ENCODE assay signal across 8 cellular contexts in genomic region chr4:3765271-3766206, GRCh38. TPM values are rescaled to one million over a fixed set of nuclear protein-coding genes. Genes with fewer than 3 reads are reported as not detected.
A peak's percentile ranks its signal among the peaks of the same experiment; 100 is the strongest.
DNase-seq lines count a peak whose midpoint lies in the region; TF ChIP-seq lines count a peak whose summit lies in the region.

No MANE protein-coding gene starts in this region.

- H3K14ac ChIP-seq in trophoblast cell (ENCODE audit: low read length) = no peak overlapping the region

- H3K79me2 ChIP-seq in trophoblast cell (ENCODE audit: control insufficient read depth, insufficient read depth, low read length, poor library complexity) = no peaks in the 10 kb centered on the region

- no peaks in the 10 kb centered on the region for H3K79me1 ChIP-seq in trophoblast cell (ENCODE audit: low read length)

- H2AK5ac ChIP-seq in trophoblast cell (ENCODE audit: low read length) = no peak overlapping the region

- H3K27me3 ChIP-seq in trophoblast cell (ENCODE audit: insufficient read depth, low read length) = peaks cover 10% of the 10 kb centered on the region

- DNase-seq in SIG-M5 treated with dmso at 0.1 percent for 504 hours (lab: John Stamatoyannopoulos, UW; ENCODE audit: unreplicated experiment) = peak; percentile 53
- DNase-seq in SIG-M5 (lab: John Stamatoyannopoulos, UW) = no peak
- DNase-seq in SKM-1 (lab: John Stamatoyannopoulos, UW; ENCODE audit: unreplicated experiment) = peak; percentile 60
- peak; percentile 21 to 63 for DNase-seq in foreskin fibroblast
- peak in 1 of 2 donors; percentile 24 for DNase-seq in trophoblast cell
- DNase-seq in DMS53 treated with DMSO at 0.1 percent for 48 hours (lab: John Stamatoyannopoulos, UW; ENCODE audit: unreplicated experiment) = no peak
- DNase-seq in NK-92 treated with Interleukin-12 subunit alpha and Interleukin-12 subunit beta, amount 100 ng/mL, for 24 hours (lab: John Stamatoyannopoulos, UW) = no peak
- no peak for DNase-seq in glomerular visceral epithelial cell (ENCODE audit: extremely low spot score)

- no peaks in the 10 kb centered on the region for H3K36me3 ChIP-seq in trophoblast cell (ENCODE audit: control insufficient read depth in 1 of 2, insufficient read depth in 2 of 2, low read length in 2 of 2)

- no peak overlapping the region for H3K18ac ChIP-seq in trophoblast cell (ENCODE audit: low read length)

- no peak overlapping the region for H4K91ac ChIP-seq in trophoblast cell (ENCODE audit: low read depth, low read length)

- H3K23ac ChIP-seq in trophoblast cell (ENCODE audit: low read length) = no peak overlapping the region

- no peak overlapping the region for H3K27ac ChIP-seq in trophoblast cell (ENCODE audit: low read depth, low read length)

- no peak overlapping the region for H4K8ac ChIP-seq in trophoblast cell (ENCODE audit: low read depth, low read length)

- H2BK5ac ChIP-seq in trophoblast cell (ENCODE audit: low read depth, low read length, poor library complexity) = no peak overlapping the region

- no peak overlapping the region for H3K4ac ChIP-seq in trophoblast cell (ENCODE audit: low read depth, low read length)

- no peak overlapping the region for H2BK120ac ChIP-seq in trophoblast cell (ENCODE audit: insufficient read depth, low read length, poor library complexity)

- peak overlapping the region; percentile 62 for H3K4me2 ChIP-seq in trophoblast cell (ENCODE audit: low read length)

- peak overlapping the region in 1 of 2 donors; percentile 35 for H3K4me3 ChIP-seq in foreskin fibroblast (ENCODE audit: low read depth in 1 of 2, low read length in 2 of 2)
- H3K4me3 ChIP-seq in trophoblast cell (ENCODE audit: low read depth, low read length) = peak overlapping the region; percentile 54

- no CpG with 5 or more reads among the region's 135 CpGs for WGBS in trophoblast cell (ENCODE audit: extremely low coverage, insufficient coverage, insufficient read length)

- no peak overlapping the region for H3K9ac ChIP-seq in trophoblast cell (ENCODE audit: low read length)

- no peak for TF ChIP-seq CTCF in foreskin fibroblast (IDR thresholded peaks at IDR 0.05; ENCODE audit: low read depth, low read length)

- H3K4me1 ChIP-seq in trophoblast cell (ENCODE audit: control insufficient read depth in 1 of 2, insufficient read depth in 2 of 2, low read length in 2 of 2) = peaks cover 5 to 12% of the 10 kb centered on the region in 2 experiments

- H2AFZ ChIP-seq in trophoblast cell (ENCODE audit: insufficient read depth, low read length, poor library complexity) = peak overlapping the region; percentile 34

- peaks cover 6% of the 10 kb centered on the region for H3K9me3 ChIP-seq in trophoblast cell (ENCODE audit: insufficient read depth, low read depth, low read length)

- no peak overlapping the region for H2BK12ac ChIP-seq in trophoblast cell (ENCODE audit: low read length)

- H4K12ac ChIP-seq in trophoblast cell (ENCODE audit: low read depth, low read length) = peak overlapping the region; percentile 35

RNA-seq across cellular contexts. Expression of gene ADRA2C, which starts 0.6 kb away (rescaled TPM):
- polyA plus RNA-seq in trophoblast cell (2013) = 5.4 and 6.4 TPM in 2 replicates

Comparison
In these comparisons a context has a peak if more than half of its experiments do, and no peak if none do; other contexts are left out.
1. DNase-seq: peak in SIG-M5 treated with dmso at 0.1 percent for 504 hours (single experiment), SKM-1 (single experiment) and foreskin fibroblast (2 of 2); none in SIG-M5 (single experiment), DMS53 treated with DMSO at 0.1 percent for 48 hours (single experiment), NK-92 treated with Interleukin-12 subunit alpha and Interleukin-12 subunit beta, amount 100 ng/mL, for 24 hours (single experiment) and glomerular visceral epithelial cell (single experiment).